ENCODE assay signal across 23 cellular contexts in the genomic region with DNA sequence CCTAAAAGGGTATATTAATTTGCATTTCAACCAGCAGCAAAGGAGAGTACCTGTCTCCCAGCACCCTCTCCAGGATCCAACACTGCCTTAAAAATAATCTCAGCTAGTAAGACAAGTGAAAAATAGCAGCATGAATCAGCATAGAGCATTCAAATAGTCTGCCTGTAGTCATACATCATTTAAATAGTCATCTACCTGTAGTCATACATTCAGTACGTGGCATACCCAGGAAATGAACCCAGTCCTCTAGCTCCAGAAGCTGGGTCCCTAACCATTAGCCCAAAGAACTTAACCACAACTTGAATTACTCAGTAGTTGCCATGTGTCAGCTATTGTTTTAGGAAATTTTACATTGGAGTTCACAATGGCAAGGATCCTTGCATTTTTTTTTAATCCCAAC. TPM values are rescaled to one million over a fixed set of nuclear protein-coding genes. Genes with fewer than 3 reads are reported as not detected.
DNase-seq lines count a peak whose midpoint lies in the region; ATAC-seq, FAIRE-seq and TF ChIP-seq lines count a peak whose summit lies in the region.
"Had no signal": no experiment of that assay in that cellular context is flagged by ENCODE, and none has a peak within 500 bp of the region (broad histone marks: within the 10 kb centered on the region; RNA-seq: fewer than 3 reads in every experiment).

No MANE protein-coding gene starts in this region.

- DNase-seq in Caki2 (ENCODE audit: low read depth) (peak; percentile 44), NCI-H226 (peak; percentile 71), astrocyte of the spinal cord (ENCODE audit: low read depth, low spot score) (peak; percentile 59), activated gamma-delta T cell (lab: John Stamatoyannopoulos, UW) (no peak), cardiac septum (ENCODE audit: low spot score) (no peak)
- DNase-seq in activated CD8-positive, alpha-beta memory T cell treated with anti-CD3 and anti-CD28 coated beads, Interleukin-2, amount 50 U/mL, for 4 hours: no peak
- DNase-seq: CD4-positive, alpha-beta memory T cell; cerebellar nuclear complex; DMS79; effector CD8-positive, alpha-beta T cell; H7; left lung; NCI-H2081; OCI-M1; sigmoid colon; stimulated activated CD4-positive, alpha-beta T cell treated with anti-CD3 and anti-CD28 coated beads, Interleukin-1b, Interleukin-23, amount 100 ng/mL, for 48 hours; stimulated activated naive CD8-positive, alpha-beta T cell treated with anti-CD3 and anti-CD28 coated beads, Interleukin-15, Interleukin-2, amounts not matched to agents 100 U/mL and 50 U/mL, for 24 hours; T-helper 9 cell; upper lobe of left lung had no signal

- intact Hi-C loops in cardiac septum (cut with DNase I): loop anchor here (10.0 kb wide), 1 partner anchor 197 kb away; no protein-coding TSS in a partner anchor

- no peak for ATAC-seq in HG02571 (IDR thresholded peaks at IDR 0.05; ENCODE audit: unreplicated experiment)
- ATAC-seq: K562; left lung; stimulated activated naive CD8-positive, alpha-beta T cell treated with anti-CD3 and anti-CD28 coated beads, Interleukin-15, Interleukin-2, amounts not matched to agents 100 U/mL and 50 U/mL, for 24 hours had no signal

- in situ Hi-C loops in Caki2 (cut with HindIII; ENCODE audit: low pct_unique_long_range_greater_than_20kb, low sequenced_read_pairs) (no loop called here), astrocyte of the spinal cord (cut with HindIII; ENCODE audit: low sequenced_read_pairs) (no loop called here)

- H3K4me3 ChIP-seq in astrocyte of the spinal cord (ENCODE audit: low read depth, low read length): no peak overlapping the region
- H3K4me3 ChIP-seq: K562, left lung, sigmoid colon, SK-N-MC, upper lobe of left lung had no signal

- TF ChIP-seq CTCF in astrocyte of the spinal cord (IDR thresholded peaks at IDR 0.05; ENCODE audit: low read depth, low read length): no peak

- FAIRE-seq in islet of Langerhans (lab: Jason Lieb, UNC): peak; percentile 9
- FAIRE-seq: K562 had no signal

RNA-seq across cellular contexts. Expression of gene TENM4, which starts 9.3 kb away (rescaled TPM):
- 0.17 and 0.70 TPM in 2 replicates for total RNA-seq in Caki2 (2014; rRNA removed; shearing (Covaris generic); ENCODE audit: low replicate concordance)
- 3.4 TPM for total RNA-seq in cardiac septum

Comparison
In these comparisons a context has a peak if more than half of its experiments do, and no peak if none do; other contexts are left out.
1. DNase-seq: peak in Caki2 (single experiment), NCI-H226 (single experiment) and astrocyte of the spinal cord (single experiment); none in activated CD8-positive, alpha-beta memory T cell treated with anti-CD3 and anti-CD28 coated beads, Interleukin-2, amount 50 U/mL, for 4 hours (single experiment), activated gamma-delta T cell (single experiment) and cardiac septum (single experiment).